In the genomic region with DNA sequence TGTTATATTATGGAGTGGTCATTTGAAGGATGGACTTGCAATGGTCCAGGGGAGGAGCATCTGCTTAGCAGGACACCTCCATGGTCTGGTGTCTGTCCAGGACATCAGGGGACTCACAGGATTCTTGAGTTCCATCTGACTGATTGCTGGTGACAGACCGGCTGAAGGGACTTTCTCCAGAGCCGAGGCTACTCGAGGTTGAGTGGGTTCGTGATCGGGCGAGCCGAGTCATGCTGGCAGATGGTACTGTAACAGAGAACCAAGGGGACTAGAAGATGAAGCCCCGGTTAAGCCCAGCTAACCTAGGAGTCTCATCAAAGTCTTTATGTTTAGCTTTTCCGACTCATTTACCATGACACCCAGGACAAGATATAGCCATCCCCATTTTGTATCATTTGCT, we compare ENCODE assay signal across 26 cellular contexts. TPM values are rescaled to one million over a fixed set of nuclear protein-coding genes. Genes with fewer than 3 reads are reported as not detected.
"Had no signal": no experiment of that assay in that cellular context is flagged by ENCODE, and none has a peak within 500 bp of the region (broad histone marks: within the 10 kb centered on the region; RNA-seq: fewer than 3 reads in every experiment).

No MANE protein-coding gene starts in this region.

- H3K27me3 ChIP-seq: esophagus squamous epithelium, heart right ventricle, left lung, sigmoid colon, stomach, tibial artery had no signal

- ATAC-seq: effector memory CD8-positive, alpha-beta T cell; heart right ventricle; left cardiac atrium; left lung; naive thymus-derived CD4-positive, alpha-beta T cell; stimulated activated effector memory CD8-positive, alpha-beta T cell treated with anti-CD3 and anti-CD28 coated beads, Interleukin-12 subunit alpha, Interleukin-12 subunit beta, amount 100 ng/mL, for 72 hours had no signal

- DNase-seq: cortex of kidney; effector memory CD8-positive, alpha-beta T cell; erythroblast; esophagus squamous epithelium; foreskin melanocyte; glutamatergic neuron; heart right ventricle; hippocampal formation; left cardiac atrium; left lung; mesenchymal stem cell; midbrain; naive thymus-derived CD4-positive, alpha-beta T cell; nucleus accumbens; sigmoid colon; stimulated activated CD4-positive, alpha-beta T cell treated with anti-CD3 and anti-CD28 coated beads, Interleukin-2, amount 100 ng/mL, for 24 hours; stimulated activated CD4-positive, alpha-beta T cell treated with anti-CD3 and anti-CD28 coated beads, Interleukin-4, amount 100 ng/mL, for 24 hours; stimulated activated naive CD4-positive, alpha-beta T cell treated with Interleukin-2 at 50 U/mL for 16 hours; stomach; tibial artery had no signal

- H3K9me3 ChIP-seq: esophagus squamous epithelium, heart right ventricle, left lung, sigmoid colon, stomach, tibial artery had no signal

- H3K27ac ChIP-seq: esophagus squamous epithelium, heart right ventricle, left lung, sigmoid colon, stomach, tibial artery had no signal

- H3K4me1 ChIP-seq: esophagus squamous epithelium, left lung, sigmoid colon, stomach, tibial artery had no signal

- H3K4me3 ChIP-seq: esophagus squamous epithelium, heart right ventricle, left lung, sigmoid colon, stomach, tibial artery had no signal

RNA-seq across cellular contexts. Expression of gene SLA2, which starts 7.5 kb away (rescaled TPM):
- total RNA-seq: dermis microvascular lymphatic vessel endothelial cell, lung microvascular endothelial cell, osteocyte, pulmonary artery endothelial cell, skeletal muscle tissue had no signal
